ENCODE assay signal across 13 cellular contexts in genomic region chr5:160471761-160472160, GRCh38. TPM values are rescaled to one million over a fixed set of nuclear protein-coding genes. Genes with fewer than 3 reads are reported as not detected.
DNase-seq lines count a peak whose midpoint lies in the region; ATAC-seq and TF ChIP-seq lines count a peak whose summit lies in the region.
"Had no signal": no experiment of that assay in that cellular context is flagged by ENCODE, and none has a peak within 500 bp of the region (broad histone marks: within the 10 kb centered on the region; RNA-seq: fewer than 3 reads in every experiment).

No MANE protein-coding gene starts in this region.

- no peaks in the 10 kb centered on the region for H3K9me3 Mint-ChIP-seq in CD8-positive, alpha-beta memory T cell
- H3K9me3 Mint-ChIP-seq in activated T-helper 17 cell treated with anti-CD3 and anti-CD28 coated beads, Interleukin-2, amount 50 U/mL, for 72 hours = no peaks in the 10 kb centered on the region
- H3K9me3 Mint-ChIP-seq in naive thymus-derived CD8-positive, alpha-beta T cell = peaks cover 0 to 2% (median 0%) of the 10 kb centered on the region in 9 donors

- no peak for ATAC-seq in activated T-helper 17 cell treated with anti-CD3 and anti-CD28 coated beads, Interleukin-2, amount 50 U/mL, for 72 hours (replicated peaks)
- ATAC-seq in naive thymus-derived CD8-positive, alpha-beta T cell = no peak
- no peak for ATAC-seq in HG03095 (IDR thresholded peaks at IDR 0.05; ENCODE audit: unreplicated experiment)

- peak overlapping the region; percentile 45 for H3K27ac ChIP-seq in CD8-positive, alpha-beta memory T cell (ENCODE audit: low read depth, low read length)
- H3K27ac ChIP-seq in ascending aorta = no peak overlapping the region
- H3K27ac ChIP-seq: GM23248 had no signal

- peak overlapping the region; percentile 89 to 100 (median 97) for H3K27ac Mint-ChIP-seq in CD8-positive, alpha-beta memory T cell
- peak overlapping the region; percentile 86 for H3K27ac Mint-ChIP-seq in activated T-helper 17 cell treated with anti-CD3 and anti-CD28 coated beads, Interleukin-2, amount 50 U/mL, for 72 hours
- H3K27ac Mint-ChIP-seq in naive thymus-derived CD8-positive, alpha-beta T cell = peak overlapping the region in 9 of 10 donors; percentile 35 to 90 (median 79)

- peaks cover 0 to 17% (median 5%) of the 10 kb centered on the region in 3 donors for H3K36me3 Mint-ChIP-seq in CD8-positive, alpha-beta memory T cell
- peaks cover 89% of the 10 kb centered on the region for H3K36me3 Mint-ChIP-seq in activated T-helper 17 cell treated with anti-CD3 and anti-CD28 coated beads, Interleukin-2, amount 50 U/mL, for 72 hours (ENCODE audit: low read depth)
- no peaks in the 10 kb centered on the region for H3K36me3 Mint-ChIP-seq in naive thymus-derived CD8-positive, alpha-beta T cell

- H3K27me3 Mint-ChIP-seq in CD8-positive, alpha-beta memory T cell = peaks cover 0 to under 1% of the 10 kb centered on the region in 2 donors
- H3K27me3 Mint-ChIP-seq in activated T-helper 17 cell treated with anti-CD3 and anti-CD28 coated beads, Interleukin-2, amount 50 U/mL, for 72 hours = no peaks in the 10 kb centered on the region
- H3K27me3 Mint-ChIP-seq in naive thymus-derived CD8-positive, alpha-beta T cell = no peaks in the 10 kb centered on the region

- TF ChIP-seq CTCF in GM12875 (IDR thresholded peaks at IDR 0.05; ENCODE audit: borderline replicate concordance, insufficient read depth, low read depth, low read length) (no peak), ascending aorta (IDR thresholded peaks at IDR 0.05) (no peak)

- peaks cover 46% of the 10 kb centered on the region for H3K4me1 ChIP-seq in CD8-positive, alpha-beta memory T cell (ENCODE audit: insufficient read depth, low read length)
- H3K4me1 ChIP-seq in ascending aorta = peaks cover 0 to 9% of the 10 kb centered on the region in 2 donors

- CTCF ChIA-PET in CD8-positive, alpha-beta memory T cell (lab: Charles Lee) = interaction anchor here (6.8 kb wide), 1 partner anchor 33 kb away, joined by 75 read pairs; no protein-coding TSS in a partner anchor

- H3K4me3 ChIP-seq in CD8-positive, alpha-beta memory T cell (ENCODE audit: low read length) = no peak overlapping the region
- peak overlapping the region; percentile 62 for H3K4me3 ChIP-seq in GM12875 (ENCODE audit: low read depth, low read length)
- no peak overlapping the region for H3K4me3 ChIP-seq in ascending aorta
- H3K4me3 ChIP-seq: GM23248 had no signal

- no peak for DNase-seq in CD8-positive, alpha-beta memory T cell
- no peak for DNase-seq in naive thymus-derived CD8-positive, alpha-beta T cell
- DNase-seq in ascending aorta (ENCODE audit: low spot score in 2 of 2) (no peak), UCSD-AML1 (lab: John Stamatoyannopoulos, UW; ENCODE audit: unreplicated experiment) (no peak)
- DNase-seq: GM23248; heart left ventricle; kidney glomerular epithelial cell; NCI-H1417; NCI-H446 treated with DMSO at 0.1 percent for 48 hours; stimulated activated CD4-positive, alpha-beta T cell treated with anti-CD3 and anti-CD28 coated beads, Interleukin-2, amount 100 ng/mL, for 24 hours had no signal

- H3K27me3 ChIP-seq in CD8-positive, alpha-beta memory T cell (ENCODE audit: insufficient read depth, low read length, poor library complexity, severe bottlenecking) = no peaks in the 10 kb centered on the region
- H3K27me3 ChIP-seq in ascending aorta = no peaks in the 10 kb centered on the region
- H3K27me3 ChIP-seq: heart left ventricle had no signal

- H3K9me3 ChIP-seq in CD8-positive, alpha-beta memory T cell (ENCODE audit: low read length) = no peaks in the 10 kb centered on the region
- no peaks in the 10 kb centered on the region for H3K9me3 ChIP-seq in ascending aorta
- H3K9me3 ChIP-seq: heart left ventricle had no signal

- intact Hi-C loops in ascending aorta (cut with DNase I) = no loop called here

- peak overlapping the region; percentile 86 to 99 (median 98) for H3K4me3 Mint-ChIP-seq in CD8-positive, alpha-beta memory T cell
- H3K4me3 Mint-ChIP-seq in activated T-helper 17 cell treated with anti-CD3 and anti-CD28 coated beads, Interleukin-2, amount 50 U/mL, for 72 hours = peak overlapping the region; percentile 89
- H3K4me3 Mint-ChIP-seq in naive thymus-derived CD8-positive, alpha-beta T cell = peak overlapping the region in 6 of 10 donors; percentile 2 to 73 (median 28)

- POLR2A ChIA-PET in CD8-positive, alpha-beta memory T cell (lab: Charles Lee) = no interaction called here
- POLR2A ChIA-PET in naive thymus-derived CD8-positive, alpha-beta T cell (lab: Charles Lee) = no interaction called here

- H3K4me1 Mint-ChIP-seq in CD8-positive, alpha-beta memory T cell = peaks cover 83 to 98% (median 94%) of the 10 kb centered on the region in 3 donors
- peaks cover 33% of the 10 kb centered on the region for H3K4me1 Mint-ChIP-seq in activated T-helper 17 cell treated with anti-CD3 and anti-CD28 coated beads, Interleukin-2, amount 50 U/mL, for 72 hours
- peaks cover 10 to 66% (median 34%) of the 10 kb centered on the region in 4 donors for H3K4me1 Mint-ChIP-seq in naive thymus-derived CD8-positive, alpha-beta T cell

- no peaks in the 10 kb centered on the region for H3K36me3 ChIP-seq in CD8-positive, alpha-beta memory T cell (ENCODE audit: insufficient read depth, low read length)
- H3K36me3 ChIP-seq in ascending aorta = no peaks in the 10 kb centered on the region
- H3K36me3 ChIP-seq: heart left ventricle had no signal

RNA-seq across cellular contexts. Expression of gene PTTG1, which starts 50.1 kb away (rescaled TPM):
- total RNA-seq in CD8-positive, alpha-beta memory T cell = 10 to 100 TPM; 79.8 to 82.2 TPM
- 40.2 TPM for polyA plus RNA-seq in CD8-positive, alpha-beta memory T cell
- total RNA-seq in activated T-helper 17 cell treated with anti-CD3 and anti-CD28 coated beads, Interleukin-2, amount 50 U/mL, for 72 hours = 100 to 1,000 TPM; 172 to 221 TPM
- total RNA-seq in naive thymus-derived CD8-positive, alpha-beta T cell = 1 to 10 TPM; 2.7 to 4.2 TPM
- polyA plus RNA-seq in naive thymus-derived CD8-positive, alpha-beta T cell = 10 to 100 TPM in 1 of 3 donors, 1 to 10 TPM in 2; 7.1 to 18.9 (median 8.9) TPM
- total RNA-seq in ascending aorta = 8.6 TPM

RNA-seq across cellular contexts. Expression of gene SLU7, which starts 52.9 kb away (rescaled TPM):
- total RNA-seq in CD8-positive, alpha-beta memory T cell = 10 to 100 TPM; 48.3 to 55.7 TPM
- 94.1 TPM for polyA plus RNA-seq in CD8-positive, alpha-beta memory T cell
- total RNA-seq in activated T-helper 17 cell treated with anti-CD3 and anti-CD28 coated beads, Interleukin-2, amount 50 U/mL, for 72 hours = 10 to 100 TPM; 33.2 to 53.7 TPM
- 10 to 100 TPM; 94.2 to 95.0 TPM for total RNA-seq in naive thymus-derived CD8-positive, alpha-beta T cell
- polyA plus RNA-seq in naive thymus-derived CD8-positive, alpha-beta T cell = 10 to 100 TPM; 70.5 to 79.8 (median 71.1) TPM
- 10.2 TPM for total RNA-seq in ascending aorta

Comparison
In these comparisons a context has a peak if more than half of its experiments do, and no peak if none do; other contexts are left out.
1. H3K4me3 Mint-ChIP-seq: peak in every context shown above with its lines; median percentile 98 in CD8-positive, alpha-beta memory T cell; 89 in activated T-helper 17 cell treated with anti-CD3 and anti-CD28 coated beads, Interleukin-2, amount 50 U/mL, for 72 hours; 28 in naive thymus-derived CD8-positive, alpha-beta T cell.